ENCODE assay signal across 14 cellular contexts in the genomic region with DNA sequence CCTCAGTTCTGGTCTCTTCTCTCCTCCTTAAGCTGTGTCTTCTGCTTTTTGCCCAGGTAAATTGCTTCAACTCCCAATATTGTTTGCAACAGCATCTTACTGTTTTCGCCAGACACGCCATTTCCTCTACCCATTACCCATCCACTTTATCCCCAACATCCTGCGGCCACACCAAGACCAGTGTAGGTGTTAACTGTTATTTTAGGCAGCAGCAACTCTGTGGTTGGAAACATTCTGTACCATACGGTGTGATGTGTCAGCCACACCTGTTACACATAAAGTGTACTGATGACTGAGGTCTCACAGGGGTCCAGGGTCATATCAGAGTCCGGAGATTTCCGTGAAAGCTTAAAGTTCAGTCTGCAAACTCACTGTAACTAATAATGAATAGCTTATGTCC. TPM values are rescaled to one million over a fixed set of nuclear protein-coding genes. Genes with fewer than 3 reads are reported as not detected.
DNase-seq lines count a peak whose midpoint lies in the region; ATAC-seq and TF ChIP-seq lines count a peak whose summit lies in the region.
"Had no signal": no experiment of that assay in that cellular context is flagged by ENCODE, and none has a peak within 500 bp of the region (broad histone marks: within the 10 kb centered on the region; RNA-seq: fewer than 3 reads in every experiment).

No MANE protein-coding gene starts in this region.

- no peak for TF ChIP-seq CTCF in GM06990 (IDR thresholded peaks at IDR 0.05; ENCODE audit: insufficient read depth, low read length, poor library complexity, severe bottlenecking)
- no peak for TF ChIP-seq CTCF in osteocyte (IDR thresholded peaks at IDR 0.05)
- TF ChIP-seq CTCF in HFFc6 (IDR thresholded peaks at IDR 0.05), result no peak

- H3K4ac ChIP-seq in neuronal stem cell (ENCODE audit: low read length), result no peak overlapping the region

- no peaks in the 10 kb centered on the region for H3K9me3 Mint-ChIP-seq in activated T-cell treated with anti-CD3 and anti-CD28 coated beads, Interleukin-2, amount 50 U/mL, for 24 hours
- no peaks in the 10 kb centered on the region for H3K9me3 Mint-ChIP-seq in osteocyte (ENCODE audit: unreplicated experiment)
- H3K9me3 Mint-ChIP-seq in HFFc6, result no peaks in the 10 kb centered on the region
- H3K9me3 Mint-ChIP-seq: nephron had no signal

- H3K4me3 Mint-ChIP-seq in activated T-cell treated with anti-CD3 and anti-CD28 coated beads, Interleukin-2, amount 50 U/mL, for 24 hours, result no peak overlapping the region
- H3K4me3 Mint-ChIP-seq in osteocyte (ENCODE audit: unreplicated experiment), result no peak overlapping the region
- no peak overlapping the region for H3K4me3 Mint-ChIP-seq in HFFc6
- H3K4me3 Mint-ChIP-seq: nephron had no signal

- H3K27me3 ChIP-seq in GM06990 (replicated peaks; ENCODE audit: control insufficient read depth, insufficient read depth, low read length), result no peaks in the 10 kb centered on the region
- no peaks in the 10 kb centered on the region for H3K27me3 ChIP-seq in neuronal stem cell (ENCODE audit: control insufficient read depth in 3 of 3, insufficient read depth in 3 of 3, low read depth in 1 of 3, low read length in 3 of 3)
- H3K27me3 ChIP-seq: vagina had no signal

- no peak overlapping the region for H4K91ac ChIP-seq in neuronal stem cell (ENCODE audit: low read depth, low read length, poor library complexity)

- H3K4me3 ChIP-seq in GM06990 (replicated peaks; ENCODE audit: low read depth, low read length) (no peak overlapping the region), neuronal stem cell (ENCODE audit: low read length in 2 of 2) (no peak overlapping the region)
- H3K4me3 ChIP-seq: vagina had no signal

- H3K27ac ChIP-seq in neuronal stem cell (replicated peaks; ENCODE audit: low read length), result no peak overlapping the region
- H3K27ac ChIP-seq: foreskin keratinocyte, vagina had no signal

- H2BK120ac ChIP-seq in neuronal stem cell (ENCODE audit: low read depth, low read length), result no peak overlapping the region

- H2AK5ac ChIP-seq in neuronal stem cell (ENCODE audit: low read depth, low read length), result no peak overlapping the region

- DNase-seq in GM06990 (ENCODE audit: extremely low read depth, insufficient read length) (peak; percentile 11), neuronal stem cell (ENCODE audit: low spot score) (no peak), osteocyte (ENCODE audit: extremely low spot score, unreplicated experiment) (no peak), HFFc6 (no peak), SW 1271 (lab: John Stamatoyannopoulos, UW) (no peak)
- no peak for DNase-seq in activated T-cell treated with anti-CD3 and anti-CD28 coated beads, Interleukin-2, amount 50 U/mL, for 24 hours
- DNase-seq: activated CD4-positive, CD25-positive, alpha-beta regulatory T cell treated with anti-CD3 and anti-CD28 coated beads, Interleukin-2, amount 50 U/mL, for 72 hours; cerebellar nuclear complex; foreskin keratinocyte; NCI-H748 treated with DMSO at 0.1 percent for 48 hours; stimulated activated naive CD4-positive, alpha-beta T cell had no signal

- no peak overlapping the region for H2AFZ ChIP-seq in neuronal stem cell (ENCODE audit: low read length)

- peak overlapping the region; percentile 65 for H3K23ac ChIP-seq in neuronal stem cell (ENCODE audit: low read depth, low read length, poor library complexity)

- H3K27ac Mint-ChIP-seq in activated T-cell treated with anti-CD3 and anti-CD28 coated beads, Interleukin-2, amount 50 U/mL, for 24 hours, result peak overlapping the region; percentile 10
- no peak overlapping the region for H3K27ac Mint-ChIP-seq in osteocyte (ENCODE audit: unreplicated experiment)
- H3K27ac Mint-ChIP-seq in HFFc6, result no peak overlapping the region
- H3K27ac Mint-ChIP-seq: nephron had no signal

- H3K4me1 Mint-ChIP-seq in activated T-cell treated with anti-CD3 and anti-CD28 coated beads, Interleukin-2, amount 50 U/mL, for 24 hours (ENCODE audit: low read depth), result peaks cover 21% of the 10 kb centered on the region
- H3K4me1 Mint-ChIP-seq in osteocyte (ENCODE audit: unreplicated experiment) (no peaks in the 10 kb centered on the region), HFFc6 (ENCODE audit: low read depth) (no peaks in the 10 kb centered on the region)
- H3K4me1 Mint-ChIP-seq: nephron had no signal

- peak; percentile 71 for ATAC-seq in GM18867 (IDR thresholded peaks at IDR 0.05; ENCODE audit: unreplicated experiment)
- ATAC-seq: foreskin keratinocyte had no signal

- no peak overlapping the region for H2BK15ac ChIP-seq in neuronal stem cell (ENCODE audit: low read length)

- H2BK5ac ChIP-seq in neuronal stem cell (ENCODE audit: low read length), result no peak overlapping the region

- H3K9ac ChIP-seq in neuronal stem cell (ENCODE audit: low read depth, low read length, poor library complexity), result no peak overlapping the region

- no peaks in the 10 kb centered on the region for H3K4me1 ChIP-seq in neuronal stem cell (ENCODE audit: control insufficient read depth in 2 of 2, insufficient read depth in 1 of 2, low read depth in 1 of 2, low read length in 2 of 2)
- H3K4me1 ChIP-seq: foreskin keratinocyte, vagina had no signal

- H3K36me3 Mint-ChIP-seq in activated T-cell treated with anti-CD3 and anti-CD28 coated beads, Interleukin-2, amount 50 U/mL, for 24 hours (ENCODE audit: low read depth), result no peaks in the 10 kb centered on the region
- H3K36me3 Mint-ChIP-seq in osteocyte (ENCODE audit: unreplicated experiment) (no peaks in the 10 kb centered on the region), HFFc6 (ENCODE audit: low read depth) (no peaks in the 10 kb centered on the region)

- H3K14ac ChIP-seq in neuronal stem cell (ENCODE audit: low read length), result no peak overlapping the region

- no peak overlapping the region for H3K4me2 ChIP-seq in neuronal stem cell (ENCODE audit: insufficient read depth, low read length, poor library complexity, severe bottlenecking)

- no peaks in the 10 kb centered on the region for H3K79me1 ChIP-seq in neuronal stem cell (ENCODE audit: low read depth, low read length)

- no peak overlapping the region for H3K18ac ChIP-seq in neuronal stem cell (ENCODE audit: low read length)

- H4K8ac ChIP-seq in neuronal stem cell (ENCODE audit: low read depth, low read length), result no peak overlapping the region

- no peak overlapping the region for H2BK12ac ChIP-seq in neuronal stem cell (ENCODE audit: low read length)

- H3K9me3 ChIP-seq in neuronal stem cell (replicated peaks in 1 of 2; ENCODE audit: control insufficient read depth in 2 of 2, insufficient read depth in 1 of 2, low read depth in 1 of 2, low read length in 2 of 2), result peaks cover 0 to 1% of the 10 kb centered on the region in 2 donors
- H3K9me3 ChIP-seq: vagina had no signal

- H3K27me3 Mint-ChIP-seq in activated T-cell treated with anti-CD3 and anti-CD28 coated beads, Interleukin-2, amount 50 U/mL, for 24 hours, result peaks cover 14% of the 10 kb centered on the region
- peaks cover 24% of the 10 kb centered on the region for H3K27me3 Mint-ChIP-seq in osteocyte (ENCODE audit: unreplicated experiment)
- H3K27me3 Mint-ChIP-seq in HFFc6 (ENCODE audit: insufficient read depth), result peaks cover 2% of the 10 kb centered on the region

- WGBS in neuronal stem cell (ENCODE audit: extremely low coverage in 2 of 2, insufficient read length in 2 of 2, insufficient replicate concordance in 1 of 2), 2 donors, result no CpG with 5 or more reads among the region's 6 CpGs

- H3K36me3 ChIP-seq in GM06990 (ENCODE audit: control insufficient read depth, insufficient read depth, low read length), result no peaks in the 10 kb centered on the region
- H3K36me3 ChIP-seq in neuronal stem cell (replicated peaks in 1 of 2; ENCODE audit: control insufficient read depth in 2 of 2, insufficient read depth in 2 of 2, low read length in 2 of 2), result no peaks in the 10 kb centered on the region
- H3K36me3 ChIP-seq: vagina had no signal

RNA-seq across cellular contexts. Expression of gene KLRD1, which starts 21.8 kb away (rescaled TPM):
- 0.08 TPM for polyA plus RNA-seq in neuronal stem cell (2013, experiment 1 of 2)
- polyA plus RNA-seq in neuronal stem cell (2013, experiment 2 of 2), result 0.08 TPM
- total RNA-seq in osteocyte, result 0.03 and 0.37 TPM in 2 replicates
- total RNA-seq in HFFc6 (2021; fragmentation: NEBNext Ultra II Directional; extraction: Animal tissue kit (Norgen Biotek cat#: 25700)), result under 1 TPM; 0.14 to 0.78 (median 0.28) TPM
- total RNA-seq: foreskin keratinocyte had no signal
- polyA plus RNA-seq: foreskin keratinocyte had no signal
